Comparison of ENCODE assay signal across 8 cellular contexts in the genomic region with DNA sequence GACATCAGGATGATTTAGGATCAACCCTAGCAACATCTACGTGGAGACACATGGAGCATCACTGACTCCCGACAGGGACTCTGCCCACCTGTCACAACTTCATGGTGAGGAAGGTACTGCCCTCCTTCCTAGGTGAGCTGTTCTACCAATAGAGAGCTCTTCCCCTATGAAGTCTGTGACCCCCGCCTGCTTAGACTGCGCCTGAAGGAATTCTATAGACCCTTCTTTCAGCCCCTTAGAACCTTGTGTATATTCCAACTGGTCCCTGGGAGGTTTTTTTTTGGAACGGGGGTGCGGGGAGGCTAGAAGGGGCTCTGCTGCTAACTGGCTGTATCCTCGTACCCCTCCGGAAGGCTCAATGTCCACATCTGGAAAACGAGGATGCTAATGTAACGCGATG. TPM values are rescaled to one million over a fixed set of nuclear protein-coding genes. Genes with fewer than 3 reads are reported as not detected.
DNase-seq lines count a peak whose midpoint lies in the region; ATAC-seq and TF ChIP-seq lines count a peak whose summit lies in the region.

No MANE protein-coding gene starts in this region.

- no peak for TF ChIP-seq CTCF in BJ (IDR thresholded peaks at IDR 0.05; ENCODE audit: insufficient read depth, low read depth, low read length)
- no peak for TF ChIP-seq CTCF in chondrocyte (IDR thresholded peaks at IDR 0.05)

- peak overlapping the region; percentile 53 for H3K4me3 ChIP-seq in BJ (ENCODE audit: low read depth, low read length)
- peak overlapping the region; percentile 92 for H3K4me3 ChIP-seq in Karpas-422 (ENCODE audit: low read length)
- peak overlapping the region; percentile 88 for H3K4me3 ChIP-seq in naive thymus-derived CD4-positive, alpha-beta T cell (ENCODE audit: low read length)

- no peaks in the 10 kb centered on the region for H4K20me1 ChIP-seq in Karpas-422 (ENCODE audit: insufficient read depth, low read depth, low read length)

- peak overlapping the region; percentile 92 for H3K4me2 ChIP-seq in Karpas-422 (ENCODE audit: low read depth, low read length, poor library complexity, severe bottlenecking)

- DNase-seq in BJ (ENCODE audit: low read depth) (no peak), Karpas-422 (peak; percentile 44), chondrocyte (ENCODE audit: low spot score) (no peak), posterior vena cava (ENCODE audit: low spot score) (no peak)
- no peak for DNase-seq in naive thymus-derived CD4-positive, alpha-beta T cell
- DNase-seq in stimulated activated CD4-positive, alpha-beta T cell treated with anti-CD3 and anti-CD28 coated beads, Interleukin-12 subunit alpha, Interleukin-12 subunit beta, amount 100 ng/mL, for 4 hours = no peak

- no peak for ATAC-seq in naive thymus-derived CD4-positive, alpha-beta T cell
- ATAC-seq in GM19463 (IDR thresholded peaks at IDR 0.05; ENCODE audit: unreplicated experiment) (no peak), HG03135 (IDR thresholded peaks at IDR 0.05; ENCODE audit: unreplicated experiment) (no peak)

- H2AFZ ChIP-seq in Karpas-422 (ENCODE audit: low read length) = 0 out of 2 replicates have a peak overlapping the region, but pooled peaks have one; percentile 36

- H3K27ac ChIP-seq in Karpas-422 (ENCODE audit: low read length) = peak overlapping the region; percentile 49; the same call in 1 of the 2 replicates
- peak overlapping the region; percentile 84 for H3K27ac ChIP-seq in naive thymus-derived CD4-positive, alpha-beta T cell (ENCODE audit: low read depth, low read length)

- H3K9ac ChIP-seq in Karpas-422 (ENCODE audit: low read length) = peak overlapping the region; percentile 84

- peaks cover 2% of the 10 kb centered on the region for H3K36me3 Mint-ChIP-seq in chondrocyte (ENCODE audit: low read depth)
- peaks cover 0 to 6% (median 0%) of the 10 kb centered on the region in 5 donors for H3K36me3 Mint-ChIP-seq in naive thymus-derived CD4-positive, alpha-beta T cell

- H3K4me3 Mint-ChIP-seq in chondrocyte (ENCODE audit: unreplicated experiment) = peak overlapping the region; percentile 87
- H3K4me3 Mint-ChIP-seq in naive thymus-derived CD4-positive, alpha-beta T cell = peak overlapping the region; percentile 87 to 96 (median 94)

- intact Hi-C loops in naive thymus-derived CD4-positive, alpha-beta T cell (cut with micrococcal nuclease) = loop anchor here (1.0 to 10.0 kb wide), 12 partner anchors 52 to 1613 kb away; partner anchors contain the start of genes ALG8 (in 2 of the 2), CLNS1A (in 2 of the 2), GAB2 (in 2 of the 2) and KCTD21 (in 2 of the 2)
- intact Hi-C loops in posterior vena cava (cut with DNase I) = no loop called here

- H3K4me1 Mint-ChIP-seq in chondrocyte (ENCODE audit: low read depth) = peaks cover 17% of the 10 kb centered on the region
- peaks cover 10 to 46% (median 28%) of the 10 kb centered on the region in 7 donors for H3K4me1 Mint-ChIP-seq in naive thymus-derived CD4-positive, alpha-beta T cell

- CTCF ChIA-PET in BJ (lab: Yijun Ruan, JAX) = interaction anchor here (1.0 to 1.7 kb wide), 2 partner anchors 10 to 52 kb away, joined by 3 to 11 read pairs; no protein-coding TSS in a partner anchor
- CTCF ChIA-PET in naive thymus-derived CD4-positive, alpha-beta T cell (lab: Charles Lee) = interaction anchor here (0.6 kb wide), 1 partner anchor 212 kb away, joined by 3 read pairs; no protein-coding TSS in a partner anchor

- H3K9me2 ChIP-seq in Karpas-422 (replicated peaks; ENCODE audit: insufficient read depth, low read length) = no peaks in the 10 kb centered on the region

- no peaks in the 10 kb centered on the region for H3K27me3 ChIP-seq in BJ (ENCODE audit: control insufficient read depth, insufficient read depth, low read length)
- no peaks in the 10 kb centered on the region for H3K27me3 ChIP-seq in Karpas-422 (ENCODE audit: low read length)
- H3K27me3 ChIP-seq in naive thymus-derived CD4-positive, alpha-beta T cell (ENCODE audit: control insufficient read depth in 2 of 2, insufficient read depth in 2 of 2, low read length in 2 of 2) = no peaks in the 10 kb centered on the region

- peak overlapping the region; percentile 94 for H3K27ac Mint-ChIP-seq in chondrocyte (ENCODE audit: unreplicated experiment)
- peak overlapping the region; percentile 86 to 99 (median 97) for H3K27ac Mint-ChIP-seq in naive thymus-derived CD4-positive, alpha-beta T cell

- no peaks in the 10 kb centered on the region for H3K27me3 Mint-ChIP-seq in chondrocyte (ENCODE audit: low read depth)
- H3K27me3 Mint-ChIP-seq in naive thymus-derived CD4-positive, alpha-beta T cell = no peaks in the 10 kb centered on the region

- peaks cover 6% of the 10 kb centered on the region for H3K36me3 ChIP-seq in BJ (ENCODE audit: control insufficient read depth, insufficient read depth, low read length)
- peaks cover 9% of the 10 kb centered on the region; the same call in 1 of the 2 replicates for H3K36me3 ChIP-seq in Karpas-422 (ENCODE audit: insufficient read depth, low read length)
- H3K36me3 ChIP-seq in naive thymus-derived CD4-positive, alpha-beta T cell (ENCODE audit: control insufficient read depth in 2 of 3, insufficient read depth in 3 of 3, low read length in 3 of 3) = peaks cover 0 to 14% (median 0%) of the 10 kb centered on the region in 3 experiments

- H3K79me2 ChIP-seq in Karpas-422 (ENCODE audit: low read length) = peaks cover 41% of the 10 kb centered on the region

- H3K4me1 ChIP-seq in Karpas-422 (ENCODE audit: low read length) = peaks cover 22% of the 10 kb centered on the region
- peaks cover 16 to 18% of the 10 kb centered on the region in 2 donors for H3K4me1 ChIP-seq in naive thymus-derived CD4-positive, alpha-beta T cell (ENCODE audit: control insufficient read depth in 2 of 2, insufficient read depth in 2 of 2, low read length in 2 of 2)

- H3K9me3 Mint-ChIP-seq in chondrocyte (ENCODE audit: low read depth) = no peaks in the 10 kb centered on the region
- H3K9me3 Mint-ChIP-seq in naive thymus-derived CD4-positive, alpha-beta T cell = no peaks in the 10 kb centered on the region

- H3K9me3 ChIP-seq in Karpas-422 (ENCODE audit: low read length) = no peaks in the 10 kb centered on the region
- no peaks in the 10 kb centered on the region for H3K9me3 ChIP-seq in naive thymus-derived CD4-positive, alpha-beta T cell (ENCODE audit: control insufficient read depth in 2 of 3, low read length in 3 of 3)

- POLR2A ChIA-PET in BJ (lab: Charles Lee) = no interaction called here
- POLR2A ChIA-PET in naive thymus-derived CD4-positive, alpha-beta T cell (lab: Charles Lee) = interaction anchor here (1.2 to 1.9 kb wide), 6 partner anchors 85 to 194 kb away, joined by 3 to 26 read pairs (median 10); partner anchors contain the start of genes ALG8, KCTD21, NDUFC2 and RSF1

RNA-seq across cellular contexts. Expression of gene INTS4, which starts 0.6 kb away (rescaled TPM):
- 16.8 and 18.9 TPM in 2 replicates for polyA plus RNA-seq in BJ (2011; rRNA removed)
- 22.0 and 34.5 TPM in 2 replicates for polyA minus RNA-seq in BJ (2011; rRNA and poly(A)+ RNA removed)
- 42.7 and 51.2 TPM in 2 replicates for total RNA-seq in Karpas-422 (2014; rRNA removed; shearing (Covaris generic); ENCODE audit: low replicate concordance)
- total RNA-seq in chondrocyte (26.9 to 34.1 TPM (median 27.8 TPM) in 3 replicates), posterior vena cava (10 to 100 TPM; 20.7 to 22.0 TPM)
- 10 to 100 TPM; 54.4 to 87.0 (median 65.0) TPM for total RNA-seq in naive thymus-derived CD4-positive, alpha-beta T cell
- 10 to 100 TPM; 40.9 to 42.6 TPM for polyA plus RNA-seq in naive thymus-derived CD4-positive, alpha-beta T cell

RNA-seq across cellular contexts. Expression of gene KCTD14, which starts 29.2 kb away (rescaled TPM):
- 1.8 and 2.1 TPM in 2 replicates for polyA plus RNA-seq in BJ (2011; rRNA removed)
- polyA minus RNA-seq in BJ (2011; rRNA and poly(A)+ RNA removed) = 1.1 and 1.3 TPM in 2 replicates
- total RNA-seq in Karpas-422 (2014; rRNA removed; shearing (Covaris generic); ENCODE audit: low replicate concordance) = 1.0 TPM in 1 of 2 replicates, not detected in the other
- total RNA-seq in chondrocyte = 0.36 to 0.48 TPM (median 0.47 TPM) in 3 replicates
- total RNA-seq in naive thymus-derived CD4-positive, alpha-beta T cell = under 1 TPM in 1 of 5 experiments, not detected in 4; 0.19 TPM
- polyA plus RNA-seq in naive thymus-derived CD4-positive, alpha-beta T cell = under 1 TPM; 0.28 to 0.50 TPM
- total RNA-seq in posterior vena cava = under 1 TPM; 0.38 to 0.51 TPM

Comparison
In these comparisons a context has a peak if more than half of its experiments do, and no peak if none do; other contexts are left out.
1. intact Hi-C loops: an anchor here in naive thymus-derived CD4-positive, alpha-beta T cell (1.0 to 10.0 kb wide); none called in posterior vena cava.